Comparison of ENCODE assay signal across 8 cellular contexts in genomic region chr14:68794130-68794855, GRCh38. TPM values are rescaled to one million over a fixed set of nuclear protein-coding genes. Genes with fewer than 3 reads are reported as not detected.
A peak's percentile ranks its signal among the peaks of the same experiment; 100 is the strongest.
DNase-seq lines count a peak whose midpoint lies in the region; ATAC-seq and TF ChIP-seq lines count a peak whose summit lies in the region.

No MANE protein-coding gene starts in this region.

- peak overlapping the region; percentile 99 for H3K27ac Mint-ChIP-seq in T-cell

- CTCF ChIA-PET in T-cell (lab: Charles Lee), result interaction anchor here in 1 of 2 donors (0.6 kb wide), 1 partner anchor 444 kb away, joined by 6 read pairs; no protein-coding TSS in a partner anchor

- peaks cover 0 to 23% (median 10%) of the 10 kb centered on the region in 4 donors for H3K4me1 ChIP-seq in sigmoid colon

- H3K36me3 ChIP-seq in sigmoid colon, result peaks cover 14 to 30% (median 24%) of the 10 kb centered on the region in 4 donors

- peak overlapping the region; percentile 94 for H3K27ac ChIP-seq in angular gyrus (ENCODE audit: low read depth, low read length)
- peak overlapping the region; percentile 98 to 100 (median 99) for H3K27ac ChIP-seq in sigmoid colon

- 0% methylated on average over 41 of the region's 41 CpGs for WGBS in sigmoid colon, 2 donors

- ATAC-seq in T-cell (replicated peaks in 1 of 4) (peak; percentile 21 to 28 (median 21)), HG02759 (IDR thresholded peaks at IDR 0.05; ENCODE audit: unreplicated experiment) (no peak)

- H3K4me1 Mint-ChIP-seq in T-cell, result peaks cover 27 to 48% (median 32%) of the 10 kb centered on the region in 3 donors

- TF ChIP-seq CTCF in sigmoid colon (IDR thresholded peaks at IDR 0.05), result no peak

- peaks cover 23% of the 10 kb centered on the region for H3K36me3 Mint-ChIP-seq in T-cell

- H3K27me3 ChIP-seq in sigmoid colon, result no peaks in the 10 kb centered on the region

- peak; percentile 84 for TF ChIP-seq POLR2A in sigmoid colon (IDR thresholded peaks at IDR 0.05)

- intact Hi-C loops in sigmoid colon (cut with DNase I), result loop anchor here (5.0 to 10.0 kb wide), 5 partner anchors 161 to 652 kb away; no protein-coding TSS in a partner anchor

- H3K9me3 Mint-ChIP-seq in T-cell, result no peaks in the 10 kb centered on the region

- peak in 3 of 4 donors; percentile 27 to 84 (median 61) for TF ChIP-seq EP300 in sigmoid colon (IDR thresholded peaks at IDR 0.05)

- no peaks in the 10 kb centered on the region for H3K27me3 Mint-ChIP-seq in T-cell

- no peaks in the 10 kb centered on the region for H3K9me3 ChIP-seq in sigmoid colon

- H3K4me3 Mint-ChIP-seq in T-cell, result peak overlapping the region; percentile 91 to 98 (median 96)

- peak overlapping the region; percentile 76 to 88 (median 80) for H3K4me3 ChIP-seq in sigmoid colon

- DNase-seq in AG08395 (ENCODE audit: low spot score), result peak; percentile 85
- peak; percentile 12 for DNase-seq in GOT3 (lab: John Stamatoyannopoulos, UW)
- DNase-seq in T-cell, result peak in 33 of 34 experiments; percentile 72 to 86 (median 81)
- peak; percentile 89 for DNase-seq in hepatic stellate cell (ENCODE audit: low spot score)
- peak; percentile 97 for DNase-seq in sigmoid colon
- DNase-seq in NCI-H774 (lab: John Stamatoyannopoulos, UW), result no peak

- POLR2A ChIA-PET in T-cell (lab: Charles Lee), result interaction anchor here (0.6 to 3.2 kb wide), 5 partner anchors 11 to 522 kb away, joined by 4 to 18 read pairs (median 5); no protein-coding TSS in a partner anchor

RNA-seq across cellular contexts. Expression of gene ZFP36L1, which starts 1.4 kb away (rescaled TPM):
- total RNA-seq in T-cell (100 to 1,000 TPM; 123 to 253 (median 233) TPM), sigmoid colon (100 to 1,000 TPM; 217 to 413 (median 239) TPM)
- 100 to 1,000 TPM in 1 of 3 donors, 10 to 100 TPM in 2; 26.6 to 141 (median 52.9) TPM for polyA plus RNA-seq in sigmoid colon
